In genomic region chr2:113996826-113997599, GRCh38 we compare ENCODE assay signal across 14 cellular contexts.
"Had no signal": no experiment of that assay in that cellular context is flagged by ENCODE, and none has a peak within 500 bp of the region (broad histone marks: within the 10 kb centered on the region; RNA-seq: fewer than 3 reads in every experiment).

No MANE protein-coding gene starts in this region.

- H3K9me3 Mint-ChIP-seq: activated naive CD4-positive, alpha-beta T cell treated with anti-CD3 and anti-CD28 coated beads, Interleukin-2, amount 10 ng/mL, durations not matched to agents 7 days and 5 days; mesothelial cell of epicardium had no signal

- H3K27ac Mint-ChIP-seq: activated naive CD4-positive, alpha-beta T cell treated with anti-CD3 and anti-CD28 coated beads, Interleukin-2, amount 10 ng/mL, durations not matched to agents 7 days and 5 days; mesothelial cell of epicardium had no signal

- H3K27ac ChIP-seq: epithelial cell of prostate, gastroesophageal sphincter, VCaP had no signal

- H3K9me3 ChIP-seq: gastroesophageal sphincter had no signal

- H3K4me1 Mint-ChIP-seq: activated naive CD4-positive, alpha-beta T cell treated with anti-CD3 and anti-CD28 coated beads, Interleukin-2, amount 10 ng/mL, durations not matched to agents 7 days and 5 days; mesothelial cell of epicardium had no signal

- ATAC-seq: gastroesophageal sphincter had no signal

- H3K4me1 ChIP-seq: gastroesophageal sphincter had no signal

- H3K4me3 ChIP-seq: gastroesophageal sphincter, lung had no signal

- H3K36me3 Mint-ChIP-seq: activated naive CD4-positive, alpha-beta T cell treated with anti-CD3 and anti-CD28 coated beads, Interleukin-2, amount 10 ng/mL, durations not matched to agents 7 days and 5 days; mesothelial cell of epicardium had no signal

- H3K36me3 ChIP-seq: gastroesophageal sphincter had no signal

- H3K4me3 Mint-ChIP-seq: activated naive CD4-positive, alpha-beta T cell treated with anti-CD3 and anti-CD28 coated beads, Interleukin-2, amount 10 ng/mL, durations not matched to agents 7 days and 5 days; mesothelial cell of epicardium had no signal

- DNase-seq: activated CD4-positive, alpha-beta T cell treated with anti-CD3 and anti-CD28 coated beads for 1 hour; activated CD4-positive, alpha-beta T cell treated with anti-CD3 and anti-CD28 coated beads, Interleukin-2, amount 50 U/mL, for 4 hours; activated naive CD4-positive, alpha-beta T cell treated with anti-CD3 and anti-CD28 coated beads, Interleukin-2, amount 10 ng/mL, durations not matched to agents 7 days and 5 days; retina; stimulated activated CD4-positive, alpha-beta T cell treated with anti-CD3 and anti-CD28 coated beads, Interleukin-15, amount 100 ng/mL, for 24 hours; stimulated activated CD4-positive, alpha-beta T cell treated with anti-CD3 and anti-CD28 coated beads, Interleukin-4, amount 100 ng/mL, for 1 hour; stimulated activated naive CD4-positive, alpha-beta T cell; T1000; trophoblast cell had no signal

- H3K27me3 ChIP-seq: gastroesophageal sphincter had no signal
